ENCODE assay signal across 1 cellular context in genomic region chr7:130254555-130254954, GRCh38.
A peak's percentile ranks its signal among the peaks of the same experiment; 100 is the strongest.
TF ChIP-seq lines count a peak whose summit lies in the region.

No MANE protein-coding gene starts in this region.

TF ChIP-seq in WTC11, 78 proteins besides CTCF, POLR2A, EP300 and RAD21 (continued from another document):
- TF ChIP-seq ZNF532 (CRISPR knock-in tag; IDR thresholded peaks at IDR 0.05; ENCODE audit: borderline replicate concordance) = 0 out of 2 replicates have a peak, but pooled peaks have one; percentile 9
- TF ChIP-seq NR1H2 (CRISPR knock-in tag; IDR thresholded peaks at IDR 0.05) = no peak
- TF ChIP-seq ETV6 (CRISPR knock-in tag; IDR thresholded peaks at IDR 0.05) = no peak
- TF ChIP-seq FOXK1 (CRISPR knock-in tag; IDR thresholded peaks at IDR 0.05) = peak; percentile 33; the same call in 1 of the 2 replicates
- no peak for TF ChIP-seq STAT6 (CRISPR knock-in tag; conservative IDR thresholded peaks at IDR 0.05; ENCODE audit: low read depth)
